In genomic region chr1:87595384-87595781, GRCh38 we compare ENCODE assay signal across 20 cellular contexts.
"Had no signal": no experiment of that assay in that cellular context is flagged by ENCODE, and none has a peak within 500 bp of the region (broad histone marks: within the 10 kb centered on the region; RNA-seq: fewer than 3 reads in every experiment).

No MANE protein-coding gene starts in this region.

- H3K4me1 ChIP-seq: body of pancreas, upper lobe of right lung had no signal

- H3K36me3 ChIP-seq: heart left ventricle, upper lobe of right lung had no signal

- H3K27me3 Mint-ChIP-seq: progenitor cell of endocrine pancreas; stimulated activated naive CD8-positive, alpha-beta T cell treated with anti-CD3 and anti-CD28 coated beads, Interleukin-15, Interleukin-2, amounts not matched to agents 100 ng/mL and 50 ng/mL, for 24 hours had no signal

- H3K36me3 Mint-ChIP-seq: activated naive CD4-positive, alpha-beta T cell treated with anti-CD3 and anti-CD28 coated beads, Interleukin-2, amount 50 U/mL, for 72 hours; WTC11 had no signal

- H3K27me3 ChIP-seq: body of pancreas, heart left ventricle, upper lobe of right lung had no signal

- H3K4me3 Mint-ChIP-seq: activated CD4-positive, alpha-beta memory T cell treated with anti-CD3 and anti-CD28 coated beads, Interleukin-2, amount 10 ng/mL, durations not matched to agents 7 days and 5 days; activated T-cell treated with anti-CD3 and anti-CD28 coated beads, Interleukin-2, amount 50 U/mL, for 4 hours; naive thymus-derived CD8-positive, alpha-beta T cell; stimulated activated naive CD8-positive, alpha-beta T cell treated with anti-CD3 and anti-CD28 coated beads, Interleukin-15, Interleukin-2, amounts not matched to agents 100 ng/mL and 50 ng/mL, for 24 hours; WTC11 had no signal

- H3K9me3 Mint-ChIP-seq: activated CD4-positive, alpha-beta memory T cell treated with anti-CD3 and anti-CD28 coated beads, Interleukin-2, amount 10 ng/mL, durations not matched to agents 7 days and 5 days; activated naive CD4-positive, alpha-beta T cell treated with anti-CD3 and anti-CD28 coated beads, Interleukin-2, amount 50 U/mL, for 72 hours; activated T-cell treated with anti-CD3 and anti-CD28 coated beads, Interleukin-2, amount 50 U/mL, for 4 hours; naive thymus-derived CD8-positive, alpha-beta T cell; stimulated activated naive CD8-positive, alpha-beta T cell treated with anti-CD3 and anti-CD28 coated beads, Interleukin-15, Interleukin-2, amounts not matched to agents 100 ng/mL and 50 ng/mL, for 24 hours had no signal

- H3K27ac ChIP-seq: body of pancreas, coronary artery, upper lobe of right lung had no signal

- DNase-seq: activated CD4-positive, alpha-beta memory T cell treated with anti-CD3 and anti-CD28 coated beads, Interleukin-2, amount 10 ng/mL, durations not matched to agents 7 days and 5 days; activated CD4-positive, alpha-beta T cell treated with anti-CD3 and anti-CD28 coated beads for 4 hours; activated gamma-delta T cell; activated T-cell treated with anti-CD3 and anti-CD28 coated beads, Interleukin-2, amount 50 U/mL, for 4 hours; amniotic stem cell; body of pancreas; central memory CD4-positive, alpha-beta T cell; effector CD4-positive, alpha-beta T cell; heart left ventricle; left cardiac atrium; naive thymus-derived CD8-positive, alpha-beta T cell; right cardiac atrium; T-helper 2 cell; upper lobe of right lung had no signal

- ATAC-seq: activated naive CD4-positive, alpha-beta T cell treated with anti-CD3 and anti-CD28 coated beads, Interleukin-2, amount 50 U/mL, for 72 hours; activated T-cell treated with anti-CD3 and anti-CD28 coated beads, Interleukin-2, amount 50 U/mL, for 4 hours; body of pancreas; heart left ventricle; left cardiac atrium; naive thymus-derived CD8-positive, alpha-beta T cell; upper lobe of right lung; WTC11 had no signal

- H3K27ac Mint-ChIP-seq: activated CD4-positive, alpha-beta memory T cell treated with anti-CD3 and anti-CD28 coated beads, Interleukin-2, amount 10 ng/mL, durations not matched to agents 7 days and 5 days; activated naive CD4-positive, alpha-beta T cell treated with anti-CD3 and anti-CD28 coated beads, Interleukin-2, amount 50 U/mL, for 72 hours; naive thymus-derived CD8-positive, alpha-beta T cell; progenitor cell of endocrine pancreas; stimulated activated naive CD8-positive, alpha-beta T cell treated with anti-CD3 and anti-CD28 coated beads, Interleukin-15, Interleukin-2, amounts not matched to agents 100 ng/mL and 50 ng/mL, for 24 hours; WTC11 had no signal

- H3K4me3 ChIP-seq: body of pancreas, coronary artery, heart left ventricle, lung, upper lobe of right lung had no signal

- H3K4me1 Mint-ChIP-seq: activated CD4-positive, alpha-beta memory T cell treated with anti-CD3 and anti-CD28 coated beads, Interleukin-2, amount 10 ng/mL, durations not matched to agents 7 days and 5 days had no signal

- H3K9me3 ChIP-seq: body of pancreas, heart left ventricle, upper lobe of right lung had no signal
